In the genomic region with DNA sequence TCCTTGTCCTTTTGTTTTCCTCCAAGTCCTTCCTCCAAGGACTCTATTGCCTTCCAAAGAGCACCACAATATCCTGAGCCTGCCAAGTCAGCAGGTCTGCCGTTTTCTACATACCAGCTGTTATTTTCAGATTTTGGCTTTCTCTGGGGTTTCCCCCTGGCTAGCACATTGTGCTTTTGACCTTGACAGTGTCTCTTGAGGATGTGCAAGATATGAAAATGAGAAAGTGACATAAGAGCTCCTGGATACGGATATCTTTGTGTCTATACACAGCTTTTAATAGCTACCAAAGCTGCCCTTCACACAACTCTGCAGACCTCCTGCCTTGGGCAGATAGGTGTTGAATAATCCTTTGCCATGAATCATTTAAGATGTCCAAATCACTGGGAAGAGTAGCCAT, we compare ENCODE assay signal across 14 cellular contexts.
DNase-seq lines count a peak whose midpoint lies in the region; ATAC-seq and TF ChIP-seq lines count a peak whose summit lies in the region.
"Had no signal": no experiment of that assay in that cellular context is flagged by ENCODE, and none has a peak within 500 bp of the region (broad histone marks: within the 10 kb centered on the region; RNA-seq: fewer than 3 reads in every experiment).

No MANE protein-coding gene starts in this region.

- H3K4me3 ChIP-seq in MM.1S (ENCODE audit: low read length) = no peak overlapping the region

- ATAC-seq in GM18502 (IDR thresholded peaks at IDR 0.05; ENCODE audit: poor library complexity, unreplicated experiment) = peak; percentile 96
- peak; percentile 88 for ATAC-seq in GM19463 (IDR thresholded peaks at IDR 0.05; ENCODE audit: unreplicated experiment)
- peak; percentile 77 for ATAC-seq in HG02798 (IDR thresholded peaks at IDR 0.05; ENCODE audit: poor library complexity, unreplicated experiment)
- ATAC-seq in HG03135 (IDR thresholded peaks at IDR 0.05; ENCODE audit: unreplicated experiment) = no peak
- no peak for ATAC-seq in activated T-cell treated with anti-CD3 and anti-CD28 coated beads, Interleukin-2, amount 50 U/mL, for 4 hours

- H3K36me3 Mint-ChIP-seq in activated T-cell treated with anti-CD3 and anti-CD28 coated beads, Interleukin-2, amount 50 U/mL, for 4 hours (ENCODE audit: insufficient read depth) = no peaks in the 10 kb centered on the region
- H3K36me3 Mint-ChIP-seq: activated naive CD8-positive, alpha-beta T cell treated with anti-CD3 and anti-CD28 coated beads, Interleukin-2, amount 10 ng/mL, durations not matched to agents 7 days and 5 days had no signal

- in situ Hi-C loops in KBM-7 (cut with MboI; ENCODE audit: low pct_unique_long_range_greater_than_20kb, low sequenced_read_pairs) = no loop called here

- peak overlapping the region; percentile 31; the same call in 1 of the 2 replicates for H3K27ac ChIP-seq in MM.1S (ENCODE audit: low read length)
- H3K27ac ChIP-seq: HL-60, parathyroid adenoma had no signal

- H4K20me1 ChIP-seq in MM.1S (ENCODE audit: insufficient read depth, low read length) = no peaks in the 10 kb centered on the region

- peak; percentile 89 for DNase-seq in MM.1S
- no peak for DNase-seq in SK-N-DZ (ENCODE audit: low spot score)
- no peak for DNase-seq in activated T-cell treated with anti-CD3 and anti-CD28 coated beads, Interleukin-2, amount 50 U/mL, for 4 hours
- DNase-seq in KBM-7 = no peak
- DNase-seq: activated naive CD8-positive, alpha-beta T cell treated with anti-CD3 and anti-CD28 coated beads, Interleukin-2, amount 10 ng/mL, durations not matched to agents 7 days and 5 days; cerebellar nuclear complex; NCI-H2171; T1000 had no signal

- peaks cover 23% of the 10 kb centered on the region for H3K4me1 ChIP-seq in MM.1S (ENCODE audit: low read length)
- H3K4me1 ChIP-seq: parathyroid adenoma had no signal

- TF ChIP-seq CTCF in MM.1S (IDR thresholded peaks at IDR 0.05; ENCODE audit: low read length) = no peak

- no peak overlapping the region for H3K4me3 Mint-ChIP-seq in activated T-cell treated with anti-CD3 and anti-CD28 coated beads, Interleukin-2, amount 50 U/mL, for 4 hours
- H3K4me3 Mint-ChIP-seq: activated naive CD8-positive, alpha-beta T cell treated with anti-CD3 and anti-CD28 coated beads, Interleukin-2, amount 10 ng/mL, durations not matched to agents 7 days and 5 days had no signal

- no peaks in the 10 kb centered on the region for H3K9me2 ChIP-seq in MM.1S (replicated peaks; ENCODE audit: insufficient read depth, low read length)

- peaks cover 9% of the 10 kb centered on the region; the same call in 1 of the 2 replicates for H3F3A ChIP-seq in MM.1S (ENCODE audit: insufficient read depth, low read length)

- no peaks in the 10 kb centered on the region for H3K9me3 Mint-ChIP-seq in activated T-cell treated with anti-CD3 and anti-CD28 coated beads, Interleukin-2, amount 50 U/mL, for 4 hours
- H3K9me3 Mint-ChIP-seq: activated naive CD8-positive, alpha-beta T cell treated with anti-CD3 and anti-CD28 coated beads, Interleukin-2, amount 10 ng/mL, durations not matched to agents 7 days and 5 days had no signal

- no peaks in the 10 kb centered on the region for H3K27me3 Mint-ChIP-seq in activated T-cell treated with anti-CD3 and anti-CD28 coated beads, Interleukin-2, amount 50 U/mL, for 4 hours (ENCODE audit: low read depth)
- H3K27me3 Mint-ChIP-seq: activated naive CD8-positive, alpha-beta T cell treated with anti-CD3 and anti-CD28 coated beads, Interleukin-2, amount 10 ng/mL, durations not matched to agents 7 days and 5 days had no signal

- H3K9ac ChIP-seq in MM.1S (ENCODE audit: low read length) = no peak overlapping the region
- H3K9ac ChIP-seq: parathyroid adenoma had no signal

- no peaks in the 10 kb centered on the region for H3K27me3 ChIP-seq in MM.1S (replicated peaks; ENCODE audit: insufficient read depth, low read length)

- H3K36me3 ChIP-seq in MM.1S (replicated peaks; ENCODE audit: insufficient read depth, low read length) = no peaks in the 10 kb centered on the region

- no peak overlapping the region for H2AFZ ChIP-seq in MM.1S (ENCODE audit: low read length)
- H2AFZ ChIP-seq: parathyroid adenoma had no signal

- H3K4me2 ChIP-seq in MM.1S (ENCODE audit: low read depth, low read length) = peak overlapping the region; percentile 53

- no peaks in the 10 kb centered on the region for H3K9me3 ChIP-seq in MM.1S (replicated peaks; ENCODE audit: insufficient read depth, low read length)

- H3K4me1 Mint-ChIP-seq in activated T-cell treated with anti-CD3 and anti-CD28 coated beads, Interleukin-2, amount 50 U/mL, for 4 hours (ENCODE audit: low read depth) = no peaks in the 10 kb centered on the region
- H3K4me1 Mint-ChIP-seq: activated naive CD8-positive, alpha-beta T cell treated with anti-CD3 and anti-CD28 coated beads, Interleukin-2, amount 10 ng/mL, durations not matched to agents 7 days and 5 days had no signal

- no peaks in the 10 kb centered on the region for H3K79me2 ChIP-seq in MM.1S (ENCODE audit: low read length)
- H3K79me2 ChIP-seq: parathyroid adenoma had no signal

Comparison
In these comparisons a context has a peak if more than half of its experiments do, and no peak if none do; other contexts are left out.
1. ATAC-seq: peak in GM18502 (single experiment), GM19463 (single experiment) and HG02798 (single experiment); none in HG03135 (single experiment) and activated T-cell treated with anti-CD3 and anti-CD28 coated beads, Interleukin-2, amount 50 U/mL, for 4 hours (0 of 2).